ENCODE assay signal across 2 cellular contexts in the genomic region with DNA sequence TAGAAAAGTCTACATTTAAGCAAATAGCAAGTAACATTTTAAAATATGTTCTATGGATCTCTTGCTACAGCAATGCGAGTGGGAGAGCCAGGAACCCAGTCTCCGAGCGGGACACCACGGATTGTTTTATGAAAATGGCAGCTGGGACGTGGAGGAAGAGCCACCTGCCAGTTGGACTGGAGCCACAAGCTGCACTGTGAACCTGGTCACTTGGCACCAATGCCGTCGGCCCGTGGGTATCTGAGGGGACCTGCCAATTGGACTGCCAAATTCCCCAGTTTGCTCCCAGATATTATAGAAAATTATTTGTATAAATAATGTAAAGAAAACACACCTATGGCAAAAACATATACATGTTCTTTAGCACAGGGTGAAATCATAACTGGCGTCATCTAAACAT. TPM values are rescaled to one million over a fixed set of nuclear protein-coding genes. Genes with fewer than 3 reads are reported as not detected.
"Had no signal": no experiment of that assay in that cellular context is flagged by ENCODE, and none has a peak within 500 bp of the region (broad histone marks: within the 10 kb centered on the region; RNA-seq: fewer than 3 reads in every experiment).

No MANE protein-coding gene starts in this region.

RNA-seq across cellular contexts. Expression of a gene that starts 10.6 kb away (rescaled TPM):
- total RNA-seq: ascending aorta, astrocyte had no signal
